In genomic region chr5:160760008-160760407, GRCh38 we compare ENCODE assay signal across 33 cellular contexts.
"Had no signal": no experiment of that assay in that cellular context is flagged by ENCODE, and none has a peak within 500 bp of the region (broad histone marks: within the 10 kb centered on the region; RNA-seq: fewer than 3 reads in every experiment).

No MANE protein-coding gene starts in this region.

- H3K36me3 ChIP-seq: adrenal gland, breast epithelium, WERI-Rb-1 had no signal

- H3K9me3 Mint-ChIP-seq: central memory CD8-positive, alpha-beta T cell; T-helper 1 cell treated with Interleukin-12 subunit alpha and Interleukin-12 subunit beta and Interleukin-4 antibody, amounts not matched to agents 30 μg/mL and 1 μg/mL, for 36 hours; T-helper 2 cell treated with Interferon-gamma antibody and Interleukin-4, amounts not matched to agents 5 μg/mL and 100 μg/mL, for 36 hours had no signal

- ATAC-seq: activated CD4-positive, CD25-positive, alpha-beta regulatory T cell treated with anti-CD3 and anti-CD28 coated beads, Interleukin-2, amount 50 U/mL, for 24 hours; activated CD8-positive, alpha-beta T cell treated with anti-CD3 and anti-CD28 coated beads for 36 hours; activated T-cell treated with anti-CD3 and anti-CD28 coated beads, Interleukin-2, amount 50 U/mL, for 4 hours; activated T-helper 17 cell treated with anti-CD3 and anti-CD28 coated beads, Interleukin-2, amount 50 U/mL, for 72 hours; esophagus mucosa; T-cell had no signal

- H3K36me3 Mint-ChIP-seq: activated naive CD8-positive, alpha-beta T cell; brain; T-cell had no signal

- H3K27ac ChIP-seq: adrenal gland, breast epithelium, coronary artery, WERI-Rb-1 had no signal

- DNase-seq: activated B cell treated with CpG ODN at 0.5 μM for 24 hours; activated CD4-positive, alpha-beta T cell treated with anti-CD3 and anti-CD28 coated beads for 48 hours; activated CD4-positive, alpha-beta T cell treated with anti-CD3 and anti-CD28 coated beads, Interleukin-2, amount 50 U/mL, for 1 hour; activated CD4-positive, alpha-beta T cell treated with anti-CD3 and anti-CD28 coated beads, Interleukin-2, amount 50 U/mL, for 48 hours; activated CD8-positive, alpha-beta memory T cell treated with anti-CD3 and anti-CD28 coated beads for 24 hours; activated CD8-positive, alpha-beta T cell treated with anti-CD3 and anti-CD28 coated beads for 36 hours; activated effector memory CD4-positive, alpha-beta T cell treated with Interleukin-2 at 50 U/mL for 16 hours; activated gamma-delta T cell treated with Interleukin-2 at 50 U/mL for 16 hours; activated naive CD4-positive, alpha-beta T cell treated with anti-CD3 and anti-CD28 coated beads, Interleukin-2, amount 50 U/mL, for 16 hours; activated naive CD4-positive, alpha-beta T cell treated with Interleukin-2 at 50 U/mL for 16 hours; activated T-cell treated with anti-CD3 and anti-CD28 coated beads, Interleukin-2, amount 50 U/mL, for 4 hours; adrenal gland; amygdala; aorta; dorsolateral prefrontal cortex; effector memory CD4-positive, alpha-beta T cell; endodermal cell; foreskin fibroblast; SW 1271; T-cell; T1000; WERI-Rb-1 had no signal

- H3K4me1 Mint-ChIP-seq: activated B cell treated with CpG ODN at 0.5 μM for 24 hours; activated T-helper 17 cell treated with anti-CD3 and anti-CD28 coated beads, Interleukin-2, amount 50 U/mL, for 72 hours; central memory CD8-positive, alpha-beta T cell; T-cell had no signal

- H3K27me3 Mint-ChIP-seq: brain had no signal

- H3K9me3 ChIP-seq: adrenal gland had no signal

- H3K4me1 ChIP-seq: adrenal gland, breast epithelium had no signal

- H3K4me3 ChIP-seq: adrenal gland, breast epithelium, coronary artery, dorsolateral prefrontal cortex had no signal

- H3K27me3 ChIP-seq: adrenal gland, breast epithelium, dorsolateral prefrontal cortex had no signal

- H3K27ac Mint-ChIP-seq: activated B cell treated with CpG ODN at 0.5 μM for 24 hours; activated CD8-positive, alpha-beta T cell treated with anti-CD3 and anti-CD28 coated beads for 36 hours; activated naive CD8-positive, alpha-beta T cell; activated T-helper 17 cell treated with anti-CD3 and anti-CD28 coated beads, Interleukin-2, amount 50 U/mL, for 72 hours; dendritic cell treated with granulocyte-macrophage colony-stimulating factor and Interleukin-4, amounts not matched to agents 40 ng/mL and 50 ng/mL, for 4 days; endodermal cell; T-cell; T-helper 1 cell treated with Interleukin-12 subunit alpha and Interleukin-12 subunit beta and Interleukin-4 antibody, amounts not matched to agents 30 μg/mL and 1 μg/mL, for 36 hours; T-helper 2 cell treated with Interferon-gamma antibody and Interleukin-4, amounts not matched to agents 5 μg/mL and 100 μg/mL, for 36 hours had no signal

- H3K4me3 Mint-ChIP-seq: activated B cell treated with CpG ODN at 0.5 μM for 24 hours; activated CD8-positive, alpha-beta T cell treated with anti-CD3 and anti-CD28 coated beads for 36 hours; activated naive CD8-positive, alpha-beta T cell; activated T-cell treated with anti-CD3 and anti-CD28 coated beads, Interleukin-2, amount 50 U/mL, for 4 hours; activated T-helper 17 cell treated with anti-CD3 and anti-CD28 coated beads, Interleukin-2, amount 50 U/mL, for 72 hours; brain; central memory CD8-positive, alpha-beta T cell; dendritic cell treated with granulocyte-macrophage colony-stimulating factor and Interleukin-4, amounts not matched to agents 40 ng/mL and 50 ng/mL, for 4 days; endodermal cell; T-cell; T-helper 1 cell treated with Interleukin-12 subunit alpha and Interleukin-12 subunit beta and Interleukin-4 antibody, amounts not matched to agents 30 μg/mL and 1 μg/mL, for 36 hours; T-helper 2 cell treated with Interferon-gamma antibody and Interleukin-4, amounts not matched to agents 5 μg/mL and 100 μg/mL, for 36 hours had no signal
